Comparison of ENCODE assay signal across 18 cellular contexts in the genomic region with DNA sequence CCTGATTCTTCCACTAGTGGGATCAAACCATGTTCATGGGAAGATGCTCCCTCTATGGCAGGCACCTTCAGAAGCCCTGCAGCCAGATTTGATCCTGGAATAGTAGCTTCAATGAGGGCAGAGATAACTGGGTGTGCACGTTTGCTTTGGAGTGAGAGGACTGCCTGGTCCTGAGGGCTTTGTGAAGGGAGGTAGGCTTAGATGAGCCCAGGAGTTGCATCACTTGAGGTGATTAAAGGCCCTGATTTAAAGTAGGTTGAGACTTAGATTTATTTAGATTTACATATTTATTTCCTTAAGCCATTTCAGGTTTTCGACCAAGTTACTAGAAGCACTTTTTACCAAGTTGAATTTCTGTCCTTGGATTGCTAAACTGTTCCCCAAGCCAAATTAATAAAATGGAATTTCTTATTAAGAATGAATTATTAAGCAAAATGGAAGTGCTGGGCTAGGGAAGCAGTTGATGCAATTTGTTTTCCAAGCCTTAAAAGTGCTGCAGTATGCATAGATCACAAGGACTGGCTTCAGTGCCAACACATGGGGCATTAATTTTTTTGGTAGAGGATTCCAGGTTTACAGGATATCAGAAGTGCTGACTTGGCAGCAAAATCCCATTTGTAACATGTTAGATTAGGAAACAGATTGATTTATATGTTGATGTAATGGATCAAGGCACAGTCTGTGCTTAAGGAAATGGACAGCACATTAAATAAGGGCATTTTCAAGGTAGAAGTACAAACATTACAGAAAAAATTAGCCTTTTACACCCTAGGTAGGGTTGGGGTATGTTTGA. TPM values are rescaled to one million over a fixed set of nuclear protein-coding genes. Genes with fewer than 3 reads are reported as not detected.
DNase-seq lines count a peak whose midpoint lies in the region; ATAC-seq and TF ChIP-seq lines count a peak whose summit lies in the region.
"Had no signal": no experiment of that assay in that cellular context is flagged by ENCODE, and none has a peak within 500 bp of the region (broad histone marks: within the 10 kb centered on the region; RNA-seq: fewer than 3 reads in every experiment).

No MANE protein-coding gene starts in this region.

- TF ChIP-seq CTCF in cardiac muscle cell (IDR thresholded peaks at IDR 0.05; ENCODE audit: low read depth, low read length) (no peak), body of pancreas (IDR thresholded peaks at IDR 0.05) (no peak), liver (IDR thresholded peaks at IDR 0.05; ENCODE audit: low read depth, low read length, missing input control) (no peak)

- H3K27me3 ChIP-seq in cardiac muscle cell (no peaks in the 10 kb centered on the region), body of pancreas (no peaks in the 10 kb centered on the region), liver (ENCODE audit: control insufficient read depth in 4 of 4, insufficient read depth in 4 of 4, low read length in 3 of 4) (no peaks in the 10 kb centered on the region)
- H3K27me3 ChIP-seq: spleen, tibial nerve had no signal

- WGBS in body of pancreas, 2 donors: 60 to 71% methylated on average over 2 of the region's 2 CpGs
- 63% methylated on average over 2 of the region's 2 CpGs for WGBS in liver

- TF ChIP-seq POLR2A in body of pancreas (IDR thresholded peaks at IDR 0.05): no peak

- intact Hi-C loops in cardiac septum (cut with DNase I): no loop called here
- intact Hi-C loops in body of pancreas (cut with DNase I): no loop called here

- H3K4me1 ChIP-seq in cardiac muscle cell (ENCODE audit: low read depth) (no peaks in the 10 kb centered on the region), body of pancreas (peaks cover 19% of the 10 kb centered on the region), liver (ENCODE audit: control insufficient read depth in 4 of 4, insufficient read depth in 4 of 4, low read length in 3 of 4) (peaks cover 5 to 28% (median 21%) of the 10 kb centered on the region in 4 donors)

- peak in 1 of 2 donors; percentile 17 for TF ChIP-seq RAD21 in liver (IDR thresholded peaks at IDR 0.05)

- peak in 1 of 2 donors; percentile 11 for DNase-seq in cardiac muscle cell (ENCODE audit: low read depth in 1 of 2, low spot score in 1 of 2)
- no peak for DNase-seq in cardiac septum (ENCODE audit: low spot score)
- no peak for DNase-seq in body of pancreas
- DNase-seq in HK-2 (ENCODE audit: unreplicated experiment): no peak
- no peak for DNase-seq in effector CD4-positive, alpha-beta T cell
- DNase-seq in activated T-cell treated with anti-CD3 and anti-CD28 coated beads, Interleukin-2, amount 50 U/mL, for 48 hours: no peak
- DNase-seq: cortex of kidney, DMS53, glutamatergic neuron, NCI-H1048, SHP77, spleen had no signal

- ATAC-seq in body of pancreas: peak; percentile 38
- ATAC-seq in GM21786 (IDR thresholded peaks at IDR 0.05; ENCODE audit: unreplicated experiment): no peak

- no peaks in the 10 kb centered on the region for H3K9me3 ChIP-seq in cardiac muscle cell (ENCODE audit: low read depth)
- no peaks in the 10 kb centered on the region for H3K9me3 ChIP-seq in body of pancreas
- H3K9me3 ChIP-seq in liver (ENCODE audit: control insufficient read depth in 4 of 4, low read length in 3 of 4): no peaks in the 10 kb centered on the region
- H3K9me3 ChIP-seq: spleen, tibial nerve had no signal

- H3K9ac ChIP-seq in liver (ENCODE audit: low read depth in 1 of 2, low read length in 2 of 2): no peak overlapping the region

- H3K27ac ChIP-seq in cardiac muscle cell (peak overlapping the region; percentile 27), body of pancreas (peak overlapping the region in 3 of 4 donors; percentile 1 to 62 (median 4)), liver (ENCODE audit: low read depth in 1 of 2, low read length in 2 of 2) (peak overlapping the region in 1 of 2 donors; percentile 9)
- H3K27ac ChIP-seq: spleen had no signal

- H3K36me3 ChIP-seq in cardiac muscle cell (no peaks in the 10 kb centered on the region), body of pancreas (replicated peaks in 1 of 2; ENCODE audit: insufficient read depth in 1 of 2, low read depth in 2 of 2) (no peaks in the 10 kb centered on the region), liver (ENCODE audit: control insufficient read depth in 4 of 4, insufficient read depth in 3 of 4, low read depth in 1 of 4, low read length in 3 of 4) (no peaks in the 10 kb centered on the region)
- H3K36me3 ChIP-seq: spleen, tibial nerve had no signal

- H3K4me3 ChIP-seq in cardiac muscle cell (no peak overlapping the region), body of pancreas (no peak overlapping the region), liver (ENCODE audit: low read depth in 1 of 3, low read length in 3 of 3) (no peak overlapping the region)
- H3K4me3 ChIP-seq: spleen, tibial nerve had no signal

TF ChIP-seq in liver, 16 proteins besides CTCF, POLR2A, EP300 and RAD21:
- TF ChIP-seq SP1 (IDR thresholded peaks at IDR 0.05) (peak; percentile 29), EGR1 (IDR thresholded peaks at IDR 0.05; ENCODE audit: low read depth in 2 of 2) (no peak), HNF4A (conservative IDR thresholded peaks at IDR 0.05) (peak in 1 of 2 donors; percentile 34), GABPA (IDR thresholded peaks at IDR 0.05 in 1 of 2, conservative IDR thresholded peaks at IDR 0.05 in 1 of 2) (no peak), JUND (IDR thresholded peaks at IDR 0.05) (peak in 1 of 2 donors; percentile 38), RXRA (IDR thresholded peaks at IDR 0.05) (peak in 1 of 2 donors; percentile 34), NR2F2 (IDR thresholded peaks at IDR 0.05) (no peak)
- TF ChIP-seq, protein P1, sequence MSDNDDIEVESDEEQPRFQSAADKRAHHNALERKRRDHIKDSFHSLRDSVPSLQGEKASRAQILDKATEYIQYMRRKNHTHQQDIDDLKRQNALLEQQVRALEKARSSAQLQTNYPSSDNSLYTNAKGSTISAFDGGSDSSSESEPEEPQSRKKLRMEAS (IDR thresholded peaks at IDR 0.05): no peak
TF ChIP-seq in liver: peak in this region for 4.

RNA-seq across cellular contexts. Expression of a gene that starts 33.0 kb away (rescaled TPM):
- total RNA-seq in cardiac muscle cell: 469 and 608 TPM in 2 replicates
- 515 and 571 TPM in 2 replicates for polyA plus RNA-seq in cardiac muscle cell
- 318 TPM for total RNA-seq in cardiac septum
- 100 to 1,000 TPM; 157 to 177 TPM for total RNA-seq in body of pancreas
- total RNA-seq in liver: 100 to 1,000 TPM; 190 to 337 TPM
- polyA plus RNA-seq in liver: 100 to 1,000 TPM; 227 to 238 TPM

RNA-seq across cellular contexts. Expression of a gene that starts 56.9 kb away (rescaled TPM):
- total RNA-seq in cardiac muscle cell (0.12 and 0.21 TPM in 2 replicates), cardiac septum (0.65 TPM), body of pancreas (10 to 100 TPM; 55.3 to 61.0 TPM), liver (1 to 10 TPM; 2.8 to 5.9 TPM)
- polyA plus RNA-seq in cardiac muscle cell (0.61 TPM in 1 of 2 replicates, not detected in the other), liver (1 to 10 TPM; 4.0 to 5.0 TPM)
- total RNA-seq: NCI-H460 had no signal
- polyA plus RNA-seq: AG04450, neural cell had no signal

Comparison
In these comparisons a context has a peak if more than half of its experiments do, and no peak if none do; other contexts are left out.
1. RNA of a gene that starts 56.9 kb away (total RNA-seq): 55.3 to 61.0 TPM in body of pancreas; 2.8 to 5.9 TPM in liver, 0.65 TPM in cardiac septum (single experiment) and 0.12 to 0.21 TPM in cardiac muscle cell; every median in the first group is over 4 times any median in the second.